Comparison of ENCODE assay signal across 9 cellular contexts in genomic region chr16:14502256-14502875, GRCh38.
A peak's percentile ranks its signal among the peaks of the same experiment; 100 is the strongest.
DNase-seq lines count a peak whose midpoint lies in the region; ATAC-seq, FAIRE-seq and TF ChIP-seq lines count a peak whose summit lies in the region.
"Had no signal": no experiment of that assay in that cellular context is flagged by ENCODE, and none has a peak within 500 bp of the region (broad histone marks: within the 10 kb centered on the region; RNA-seq: fewer than 3 reads in every experiment).

No MANE protein-coding gene starts in this region.

- H3K4me3 Mint-ChIP-seq in astrocyte (ENCODE audit: unreplicated experiment), result no peak overlapping the region
- H3K4me3 Mint-ChIP-seq: activated T-helper 1 cell treated with anti-CD3 and anti-CD28 coated beads, Interleukin-12 subunit alpha, Interleukin-12 subunit beta, Interleukin-2, Interleukin-4 antibody, amounts not matched to agents 30 ng/mL and 10 ng/mL and 1 ng/mL, durations not matched to agents 14 hours and 24 hours and 36 hours had no signal

- DNase-seq in astrocyte (ENCODE audit: low read depth) (no peak), left lung (no peak), posterior vena cava (ENCODE audit: low spot score) (no peak), NCI-H1417 (lab: John Stamatoyannopoulos, UW) (no peak), NCI-H510A (lab: John Stamatoyannopoulos, UW) (no peak)
- no peak for DNase-seq in effector memory CD4-positive, alpha-beta T cell

- H3K9me3 ChIP-seq in HUES48 (ENCODE audit: control insufficient read depth, insufficient read depth, low read length) (no peaks in the 10 kb centered on the region), astrocyte (ENCODE audit: insufficient read depth, low read depth, low read length) (no peaks in the 10 kb centered on the region), left lung (no peaks in the 10 kb centered on the region), subcutaneous abdominal adipose tissue (ENCODE audit: control insufficient read depth in 5 of 5, low read length in 5 of 5) (no peaks in the 10 kb centered on the region)
- H3K9me3 ChIP-seq in effector memory CD4-positive, alpha-beta T cell (ENCODE audit: control insufficient read depth, low read length), result no peaks in the 10 kb centered on the region

- intact Hi-C loops in left lung (cut with DNase I), result no loop called here
- intact Hi-C loops in posterior vena cava (cut with DNase I), result loop anchor here in 1 of 2 donors (10.0 kb wide), 1 partner anchor 1778 kb away; no protein-coding TSS in a partner anchor

- H3K4me3 ChIP-seq in HUES48 (ENCODE audit: low read depth, low read length) (no peak overlapping the region), astrocyte (ENCODE audit: insufficient read depth, low read depth, low read length) (no peak overlapping the region), left lung (no peak overlapping the region), subcutaneous abdominal adipose tissue (ENCODE audit: low read depth in 1 of 5, low read length in 5 of 5) (no peak overlapping the region)
- no peak overlapping the region for H3K4me3 ChIP-seq in effector memory CD4-positive, alpha-beta T cell (ENCODE audit: insufficient read depth, low read depth, low read length, poor library complexity, severe bottlenecking)

- TF ChIP-seq CTCF in astrocyte (IDR thresholded peaks at IDR 0.05; ENCODE audit: insufficient read depth, low read depth, low read length), result no peak
- no peak for TF ChIP-seq CTCF in left lung (IDR thresholded peaks at IDR 0.05)

- no peaks in the 10 kb centered on the region for H3K9me3 Mint-ChIP-seq in astrocyte (ENCODE audit: unreplicated experiment)
- H3K9me3 Mint-ChIP-seq: activated T-helper 1 cell treated with anti-CD3 and anti-CD28 coated beads, Interleukin-12 subunit alpha, Interleukin-12 subunit beta, Interleukin-2, Interleukin-4 antibody, amounts not matched to agents 30 ng/mL and 10 ng/mL and 1 ng/mL, durations not matched to agents 14 hours and 24 hours and 36 hours had no signal

- peak overlapping the region; percentile 98 for H3K27ac Mint-ChIP-seq in astrocyte (ENCODE audit: unreplicated experiment)
- H3K27ac Mint-ChIP-seq: activated T-helper 1 cell treated with anti-CD3 and anti-CD28 coated beads, Interleukin-12 subunit alpha, Interleukin-12 subunit beta, Interleukin-2, Interleukin-4 antibody, amounts not matched to agents 30 ng/mL and 10 ng/mL and 1 ng/mL, durations not matched to agents 14 hours and 24 hours and 36 hours had no signal

- no peaks in the 10 kb centered on the region for H4K20me1 ChIP-seq in astrocyte (ENCODE audit: insufficient read depth, low read length)

- H2AFZ ChIP-seq in astrocyte (ENCODE audit: low read depth, low read length), result no peak overlapping the region

- H3K27me3 ChIP-seq in HUES48 (ENCODE audit: control insufficient read depth, insufficient read depth, low read length) (no peaks in the 10 kb centered on the region), astrocyte (ENCODE audit: insufficient read depth, low read length) (no peaks in the 10 kb centered on the region), left lung (no peaks in the 10 kb centered on the region), subcutaneous abdominal adipose tissue (ENCODE audit: control insufficient read depth in 5 of 5, insufficient read depth in 4 of 5, low read length in 5 of 5) (no peaks in the 10 kb centered on the region)
- no peaks in the 10 kb centered on the region for H3K27me3 ChIP-seq in effector memory CD4-positive, alpha-beta T cell (replicated peaks; ENCODE audit: control insufficient read depth, insufficient read depth, low read length, poor library complexity, severe bottlenecking)

- peak; percentile 18 for ATAC-seq in left lung

- H3K4me2 ChIP-seq in astrocyte (ENCODE audit: low read length), result peak overlapping the region; percentile 70

- H3K4me1 ChIP-seq in HUES48 (ENCODE audit: control insufficient read depth, insufficient read depth, low read length), result peaks cover 48% of the 10 kb centered on the region
- H3K4me1 ChIP-seq in astrocyte (ENCODE audit: insufficient read depth, low read length), result peaks cover 43% of the 10 kb centered on the region
- H3K4me1 ChIP-seq in left lung, result peaks cover 4 to 8% of the 10 kb centered on the region in 2 donors
- peaks cover 3 to 35% (median 18%) of the 10 kb centered on the region in 5 donors for H3K4me1 ChIP-seq in subcutaneous abdominal adipose tissue (ENCODE audit: control insufficient read depth in 5 of 5, insufficient read depth in 5 of 5, low read length in 5 of 5)
- H3K4me1 ChIP-seq in effector memory CD4-positive, alpha-beta T cell (ENCODE audit: control insufficient read depth, insufficient read depth, low read length, poor library complexity, severe bottlenecking), result no peaks in the 10 kb centered on the region

- H3K9ac ChIP-seq in HUES48 (ENCODE audit: low read depth, low read length), result peak overlapping the region; percentile 4; the same call in 1 of the 2 replicates
- peak overlapping the region; percentile 49 for H3K9ac ChIP-seq in astrocyte (ENCODE audit: low read length)
- no peak overlapping the region for H3K9ac ChIP-seq in subcutaneous abdominal adipose tissue (ENCODE audit: low read length in 5 of 5)

- no peaks in the 10 kb centered on the region for H3K36me3 Mint-ChIP-seq in astrocyte (ENCODE audit: low read depth, unreplicated experiment)

- H3K27me3 Mint-ChIP-seq in astrocyte (ENCODE audit: low read depth, unreplicated experiment), result no peaks in the 10 kb centered on the region

- H3K36me3 ChIP-seq in HUES48 (ENCODE audit: control insufficient read depth, insufficient read depth, low read length) (no peaks in the 10 kb centered on the region), astrocyte (ENCODE audit: insufficient read depth, low read length) (no peaks in the 10 kb centered on the region), left lung (no peaks in the 10 kb centered on the region), subcutaneous abdominal adipose tissue (ENCODE audit: control insufficient read depth in 5 of 5, insufficient read depth in 5 of 5, low read length in 5 of 5) (no peaks in the 10 kb centered on the region)
- H3K36me3 ChIP-seq in effector memory CD4-positive, alpha-beta T cell (ENCODE audit: control insufficient read depth, insufficient read depth, low read length), result no peaks in the 10 kb centered on the region

- no peak for FAIRE-seq in astrocyte (lab: Jason Lieb, UNC)

- peak overlapping the region; percentile 78 for H3K27ac ChIP-seq in HUES48 (ENCODE audit: low read depth, low read length)
- H3K27ac ChIP-seq in astrocyte (ENCODE audit: low read depth, low read length), result peak overlapping the region; percentile 75
- peak overlapping the region; percentile 50 to 53 for H3K27ac ChIP-seq in left lung
- H3K27ac ChIP-seq in subcutaneous abdominal adipose tissue (ENCODE audit: low read depth, low read length), result peak overlapping the region; percentile 84
- no peak overlapping the region for H3K27ac ChIP-seq in effector memory CD4-positive, alpha-beta T cell (ENCODE audit: insufficient read depth, low read length, poor library complexity, severe bottlenecking)

- H3K79me2 ChIP-seq in astrocyte (ENCODE audit: insufficient read depth, low read length), result no peaks in the 10 kb centered on the region

- peaks cover 67% of the 10 kb centered on the region for H3K4me1 Mint-ChIP-seq in astrocyte (ENCODE audit: low read depth, unreplicated experiment)

Comparison
In these comparisons a context has a peak if more than half of its experiments do, and no peak if none do; other contexts are left out.
1. H3K9ac ChIP-seq: peak in HUES48 (single experiment) and astrocyte (single experiment); none in subcutaneous abdominal adipose tissue (0 of 5).